Comparison of ENCODE assay signal across 20 cellular contexts in genomic region chr6:40358473-40359460, GRCh38.
A peak's percentile ranks its signal among the peaks of the same experiment; 100 is the strongest.
DNase-seq lines count a peak whose midpoint lies in the region; ATAC-seq, FAIRE-seq and TF ChIP-seq lines count a peak whose summit lies in the region.
"Had no signal": no experiment of that assay in that cellular context is flagged by ENCODE, and none has a peak within 500 bp of the region (broad histone marks: within the 10 kb centered on the region; RNA-seq: fewer than 3 reads in every experiment).

No MANE protein-coding gene starts in this region.

- H3K4me1 ChIP-seq in GM23338 (ENCODE audit: insufficient read depth) (peaks cover 37% of the 10 kb centered on the region), lung (ENCODE audit: control insufficient read depth in 2 of 2, insufficient read depth in 2 of 2, low read length in 2 of 2) (no peaks in the 10 kb centered on the region)
- H3K4me1 ChIP-seq: BLaER1, Caco-2 had no signal

- H3K36me3 ChIP-seq in GM23338 (ENCODE audit: insufficient read depth) (no peaks in the 10 kb centered on the region), lung (ENCODE audit: control insufficient read depth in 2 of 2, insufficient read depth in 2 of 2, low read length in 2 of 2) (no peaks in the 10 kb centered on the region)
- H3K36me3 ChIP-seq: BLaER1, SJCRH30 had no signal

- H3K27ac ChIP-seq in GM23338 (ENCODE audit: low read depth) (peak overlapping the region; percentile 73; the same call in 1 of the 2 replicates), lung (ENCODE audit: low read depth in 1 of 2, low read length in 1 of 2) (peak overlapping the region in 1 of 2 donors; percentile 11)
- H3K27ac ChIP-seq: BLaER1, SJCRH30 had no signal

- no peaks in the 10 kb centered on the region for H3F3A ChIP-seq in GM23338 (replicated peaks; ENCODE audit: low read depth)

- H3K27ac Mint-ChIP-seq in GM23338 (no peak overlapping the region; the same call in 1 of the 2 replicates), WTC11 (peak overlapping the region; percentile 91), type B pancreatic cell (no peak overlapping the region)
- H3K27ac Mint-ChIP-seq: CD4-positive, alpha-beta T cell had no signal

- DNase-seq in GM23338 (ENCODE audit: low spot score) = peak; percentile 45
- no peak for DNase-seq in WTC11 (ENCODE audit: low spot score)
- peak; percentile 11 for DNase-seq in lung (ENCODE audit: low spot score)
- DNase-seq in type B pancreatic cell (ENCODE audit: extremely low spot score, unreplicated experiment) = peak; percentile 40
- DNase-seq in activated gamma-delta T cell (lab: John Stamatoyannopoulos, UW) = no peak
- DNase-seq in GM19239 (ENCODE audit: insufficient read length, low spot score) = no peak
- DNase-seq: CD4-positive, alpha-beta T cell; DMS 273 treated with DMSO at 0.1 percent for 48 hours; HCEC 1CT; KG1; NCI-H1092; NCI-H1436; NCI-H2227 treated with DMSO at 0.1 percent for 48 hours; NK-92 treated with Interleukin-12 subunit alpha and Interleukin-12 subunit beta, amount 100 ng/mL, for 24 hours; SJCRH30 had no signal

- H3K9me3 Mint-ChIP-seq in GM23338 (peaks cover 2% of the 10 kb centered on the region; the same call in 1 of the 3 replicates), WTC11 (peaks cover 5% of the 10 kb centered on the region), type B pancreatic cell (no peaks in the 10 kb centered on the region)
- H3K9me3 Mint-ChIP-seq: CD4-positive, alpha-beta T cell had no signal

- ATAC-seq in GM23338 (peak; percentile 26), WTC11 (no peak), lung (ENCODE audit: insufficient read depth, low FRiP score) (no peak), HG03108 (IDR thresholded peaks at IDR 0.05; ENCODE audit: unreplicated experiment) (no peak)
- ATAC-seq: Panc1 had no signal

- H3K27me3 ChIP-seq in GM23338 (ENCODE audit: insufficient read depth) = no peaks in the 10 kb centered on the region
- H3K27me3 ChIP-seq in lung (ENCODE audit: control insufficient read depth, insufficient read depth) = no peaks in the 10 kb centered on the region
- H3K27me3 ChIP-seq: BLaER1 had no signal

- no peaks in the 10 kb centered on the region for H3K79me2 ChIP-seq in GM23338 (replicated peaks; ENCODE audit: insufficient read depth)

- H3K27me3 Mint-ChIP-seq in GM23338 (ENCODE audit: insufficient read depth, low read depth, poor library complexity) (no peaks in the 10 kb centered on the region), WTC11 (ENCODE audit: low read depth) (no peaks in the 10 kb centered on the region), type B pancreatic cell (peaks cover 4% of the 10 kb centered on the region)

- no peaks in the 10 kb centered on the region for H3K36me3 Mint-ChIP-seq in GM23338 (ENCODE audit: low read depth)
- H3K36me3 Mint-ChIP-seq in WTC11 = no peaks in the 10 kb centered on the region; the same call in 1 of the 2 replicates
- no peaks in the 10 kb centered on the region for H3K36me3 Mint-ChIP-seq in type B pancreatic cell

- POLR2A ChIA-PET in WTC11 (lab: Charles Lee) = no interaction called here

- no peaks in the 10 kb centered on the region for H3K9me3 ChIP-seq in lung (ENCODE audit: control insufficient read depth in 2 of 2, insufficient read depth in 1 of 2, low read length in 1 of 2)
- H3K9me3 ChIP-seq: BLaER1, Caco-2, SJCRH30 had no signal

- H3K4me3 Mint-ChIP-seq in GM23338 (no peak overlapping the region), WTC11 (no peak overlapping the region), type B pancreatic cell (no peak overlapping the region)
- H3K4me3 Mint-ChIP-seq: CD4-positive, alpha-beta T cell had no signal

- peak overlapping the region; percentile 21 for H3K4me2 ChIP-seq in GM23338
- H3K4me2 ChIP-seq: BLaER1 had no signal

- no peaks in the 10 kb centered on the region for H4K20me1 ChIP-seq in GM23338 (replicated peaks; ENCODE audit: insufficient read depth)
- H4K20me1 ChIP-seq: BLaER1 had no signal

- 88% methylated on average over 6 of the region's 6 CpGs for WGBS in lung, 2 donors

- CTCF ChIA-PET in WTC11 (lab: Charles Lee) = no interaction called here

- H2AFZ ChIP-seq in GM23338 = no peak overlapping the region

- H3K4me1 Mint-ChIP-seq in GM23338 = peaks cover 43% of the 10 kb centered on the region
- H3K4me1 Mint-ChIP-seq in WTC11 = peaks cover 49% of the 10 kb centered on the region
- H3K4me1 Mint-ChIP-seq in type B pancreatic cell (ENCODE audit: unreplicated experiment) = no peaks in the 10 kb centered on the region

- no peak for FAIRE-seq in GM19239 (lab: Jason Lieb, UNC)
- FAIRE-seq: GM12891 had no signal

- peaks cover 24% of the 10 kb centered on the region for H3K9me2 ChIP-seq in GM23338 (ENCODE audit: insufficient read depth)

- TF ChIP-seq CTCF in GM23338 (conservative IDR thresholded peaks at IDR 0.05; ENCODE audit: low read depth in 2 of 2) (0 out of 4 replicates have a peak, but pooled peaks of 1 of the 2 experiments have one; percentile 13), WTC11 (IDR thresholded peaks at IDR 0.05) (no peak), lung (IDR thresholded peaks at IDR 0.05; ENCODE audit: control extremely low read depth, extremely low read depth) (no peak), type B pancreatic cell (conservative IDR thresholded peaks at IDR 0.05) (no peak)

- no peak overlapping the region for H3K4me3 ChIP-seq in GM23338
- no peak overlapping the region for H3K4me3 ChIP-seq in lung
- H3K4me3 ChIP-seq: BLaER1, SJCRH30 had no signal

TF ChIP-seq in GM23338, 12 proteins besides CTCF, POLR2A, EP300 and RAD21 (continues in another document):
- TF ChIP-seq REST (IDR thresholded peaks at IDR 0.05; ENCODE audit: unreplicated experiment) (no peak), EZH2 (IDR thresholded peaks at IDR 0.05; ENCODE audit: low read depth, unreplicated experiment) (no peak), JUNB (IDR thresholded peaks at IDR 0.05; ENCODE audit: unreplicated experiment) (no peak), POLR2AphosphoS5 (IDR thresholded peaks at IDR 0.05; ENCODE audit: low read depth) (no peak), ZNF114 (CRISPR knock-in tag; IDR thresholded peaks at IDR 0.05) (no peak)

TF ChIP-seq in WTC11, 78 proteins besides CTCF, POLR2A, EP300 and RAD21 (continues in another document):
- TF ChIP-seq TEAD4 (CRISPR knock-in tag; IDR thresholded peaks at IDR 0.05) (0 out of 2 replicates have a peak, but pooled peaks have one; percentile 37), AFF4 (CRISPR knock-in tag; IDR thresholded peaks at IDR 0.05; ENCODE audit: borderline replicate concordance) (no peak), RELA (CRISPR knock-in tag; IDR thresholded peaks at IDR 0.05; ENCODE audit: borderline replicate concordance) (no peak), AR (CRISPR knock-in tag; IDR thresholded peaks at IDR 0.05) (no peak), GTF2I (CRISPR knock-in tag; conservative IDR thresholded peaks at IDR 0.05) (no peak), TEAD1 (CRISPR knock-in tag; IDR thresholded peaks at IDR 0.05) (0 out of 2 replicates have a peak, but pooled peaks have one; percentile 19), CDX4 (CRISPR knock-in tag; IDR thresholded peaks at IDR 0.05; ENCODE audit: borderline replicate concordance) (no peak)

Comparison
In these comparisons a context has a peak if more than half of its experiments do, and no peak if none do; other contexts are left out.
1. DNase-seq: peak in GM23338 (single experiment), lung (single experiment) and type B pancreatic cell (single experiment); none in WTC11 (single experiment), activated gamma-delta T cell (single experiment) and GM19239 (single experiment).